ENCODE assay signal across 19 cellular contexts in the genomic region with DNA sequence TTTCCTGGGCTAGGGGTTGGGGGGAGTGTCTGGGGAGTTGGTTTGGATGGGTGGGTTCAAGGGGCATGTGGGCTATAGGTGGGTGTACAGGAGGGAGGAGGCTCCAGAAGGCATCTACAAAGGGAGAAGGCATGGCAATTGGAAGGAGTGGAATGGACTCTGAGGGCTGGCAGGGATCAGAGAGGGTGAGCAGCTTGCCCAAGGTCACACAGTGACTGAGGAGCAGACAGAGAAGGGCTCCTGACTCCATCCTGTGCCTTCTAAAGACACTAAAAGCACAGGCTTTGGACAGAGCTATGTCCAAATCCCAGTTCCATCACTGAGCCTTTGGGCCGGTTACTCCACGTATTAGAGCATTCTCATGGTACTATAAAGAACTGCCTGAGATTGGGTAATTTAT.
DNase-seq lines count a peak whose midpoint lies in the region; ATAC-seq, FAIRE-seq and TF ChIP-seq lines count a peak whose summit lies in the region.
"Had no signal": no experiment of that assay in that cellular context is flagged by ENCODE, and none has a peak within 500 bp of the region (broad histone marks: within the 10 kb centered on the region; RNA-seq: fewer than 3 reads in every experiment).

No MANE protein-coding gene starts in this region.

- BruUV-seq in HepG2 (replicated peaks; lab: Mats Ljungman, UMichigan): no TSS peak

- CTCF ChIA-PET in HepG2 (lab: Yijun Ruan, JAX; ENCODE audit: low intra/inter-chr PET ratio, low total read pairs): no interaction called here

- H3K4me3 ChIP-seq in HepG2 (replicated peaks in 1 of 3; ENCODE audit: insufficient read depth in 1 of 3, low read depth in 2 of 3, low read length in 3 of 3) (no peak overlapping the region), right lobe of liver (no peak overlapping the region)
- H3K4me3 ChIP-seq: HAP-1 had no signal

- ATAC-seq in HepG2 (no peak), right lobe of liver (no peak)

- no peak overlapping the region for H3K4me2 ChIP-seq in HepG2 (ENCODE audit: low read depth, low read length)

- no peak for TF ChIP-seq CTCF in HepG2 (CRISPR knock-in tag; IDR thresholded peaks at IDR 0.05)
- no peak for TF ChIP-seq CTCF in right lobe of liver (IDR thresholded peaks at IDR 0.05)

- POLR2A ChIA-PET in HepG2 (lab: Yijun Ruan, JAX): no interaction called here

- TF ChIP-seq POLR2A in HepG2 (IDR thresholded peaks at IDR 0.05; ENCODE audit: insufficient read depth in 1 of 2, low read depth in 2 of 2, low read length in 2 of 2) (no peak), right lobe of liver (IDR thresholded peaks at IDR 0.05) (no peak)

- no peaks in the 10 kb centered on the region for H3K79me2 ChIP-seq in HepG2 (ENCODE audit: insufficient read depth, low read length)

- DNase-seq in HepG2 (ENCODE audit: low spot score) (no peak), right lobe of liver (no peak), ecto neural progenitor cell (ENCODE audit: low spot score) (peak; percentile 29), mesenteric fat pad (ENCODE audit: low spot score) (peak; percentile 20), NCI-H524 treated with DMSO at 0.1 percent for 48 hours (lab: John Stamatoyannopoulos, UW) (no peak), 8988T (no peak), RKO (ENCODE audit: low spot score) (no peak)
- DNase-seq: C1 segment of cervical spinal cord; CD4-positive, alpha-beta T cell; DMS153; DMS79 treated with DMSO at 0.1 percent for 48 hours; EL; HFFc6 had no signal

- FAIRE-seq in HepG2 (lab: Jason Lieb, UNC): no peak
- FAIRE-seq: A204.1, G401.6, GM12891, GM19239, H1 had no signal

- no peak overlapping the region for H3K27ac ChIP-seq in HepG2 (ENCODE audit: extremely low read length, insufficient read depth, low read length)
- H3K27ac ChIP-seq in right lobe of liver: no peak overlapping the region

- no peak overlapping the region for H2AFZ ChIP-seq in HepG2 (ENCODE audit: low read length)

- no peak overlapping the region for H3K9ac ChIP-seq in HepG2 (ENCODE audit: insufficient read depth, low read depth, low read length)

- H3K4me1 ChIP-seq in HepG2 (ENCODE audit: insufficient read depth, low read length): no peaks in the 10 kb centered on the region
- H3K4me1 ChIP-seq in right lobe of liver: no peaks in the 10 kb centered on the region
- H3K4me1 ChIP-seq: HAP-1 had no signal

- H3K36me3 ChIP-seq in HepG2 (replicated peaks in 1 of 2; ENCODE audit: control insufficient read depth in 1 of 2, insufficient read depth in 2 of 2, low read length in 2 of 2) (no peaks in the 10 kb centered on the region), right lobe of liver (no peaks in the 10 kb centered on the region)
- H3K36me3 ChIP-seq: HAP-1 had no signal

- in situ Hi-C loops in HepG2 (cut with HindIII; ENCODE audit: extremely low pct_ligation_motif_present, low pct_unique_long_range_greater_than_20kb): loop anchor here (25.0 kb wide), 1 partner anchor 699 kb away; no protein-coding TSS in a partner anchor

- H3K9me3 ChIP-seq in HepG2 (ENCODE audit: low read length): no peaks in the 10 kb centered on the region
- no peaks in the 10 kb centered on the region for H3K9me3 ChIP-seq in right lobe of liver
- H3K9me3 ChIP-seq: HAP-1 had no signal

- no peak for TF ChIP-seq RAD21 in HepG2 (CRISPR knock-in tag; IDR thresholded peaks at IDR 0.05)

- TF ChIP-seq EP300 in HepG2 (IDR thresholded peaks at IDR 0.05; ENCODE audit: low read depth in 2 of 2, low read length in 2 of 2): no peak
- TF ChIP-seq EP300 in HepG2 (CRISPR knock-in tag; IDR thresholded peaks at IDR 0.05; ENCODE audit: borderline replicate concordance): no peak

- H3K27me3 ChIP-seq in HepG2 (ENCODE audit: control insufficient read depth in 1 of 2, insufficient read depth in 2 of 2, low read length in 2 of 2) (peaks cover 1 to 8% of the 10 kb centered on the region in 2 experiments; a peak in 2 of 5 replicates), right lobe of liver (no peaks in the 10 kb centered on the region)

- intact Hi-C loops in HepG2 (cut with micrococcal nuclease; ENCODE audit: unreplicated experiment) (no loop called here), right lobe of liver (cut with DNase I) (no loop called here)

- H4K20me1 ChIP-seq in HepG2 (ENCODE audit: insufficient read depth, low read length): no peaks in the 10 kb centered on the region

- WGBS in HepG2 (ENCODE audit: low lambda C conversion rate): 18% methylated on average over 2 of the region's 2 CpGs
- WGBS in right lobe of liver (ENCODE audit: insufficient coverage, low coverage, low lambda C conversion rate, missing lambda C conversion rate): 55% methylated on average over 2 of the region's 2 CpGs

TF ChIP-seq in HepG2, 621 proteins besides CTCF, POLR2A, EP300 and RAD21:
- TF ChIP-seq ZNF660 (CRISPR knock-in tag; IDR thresholded peaks at IDR 0.05; ENCODE audit: borderline replicate concordance, low read depth) (no peak), U2AF1 (optimal IDR thresholded peaks at IDR 0.05; ENCODE audit: low read depth, low read length) (no peak), DNMT3B (CRISPR knock-in tag; conservative IDR thresholded peaks at IDR 0.05) (no peak), ZNF768 (CRISPR knock-in tag; IDR thresholded peaks at IDR 0.05) (peak; percentile 86), SP140L (CRISPR knock-in tag; IDR thresholded peaks at IDR 0.05; ENCODE audit: borderline replicate concordance) (no peak), THAP11 (CRISPR knock-in tag; IDR thresholded peaks at IDR 0.05) (no peak)
- TF ChIP-seq, protein P1, sequence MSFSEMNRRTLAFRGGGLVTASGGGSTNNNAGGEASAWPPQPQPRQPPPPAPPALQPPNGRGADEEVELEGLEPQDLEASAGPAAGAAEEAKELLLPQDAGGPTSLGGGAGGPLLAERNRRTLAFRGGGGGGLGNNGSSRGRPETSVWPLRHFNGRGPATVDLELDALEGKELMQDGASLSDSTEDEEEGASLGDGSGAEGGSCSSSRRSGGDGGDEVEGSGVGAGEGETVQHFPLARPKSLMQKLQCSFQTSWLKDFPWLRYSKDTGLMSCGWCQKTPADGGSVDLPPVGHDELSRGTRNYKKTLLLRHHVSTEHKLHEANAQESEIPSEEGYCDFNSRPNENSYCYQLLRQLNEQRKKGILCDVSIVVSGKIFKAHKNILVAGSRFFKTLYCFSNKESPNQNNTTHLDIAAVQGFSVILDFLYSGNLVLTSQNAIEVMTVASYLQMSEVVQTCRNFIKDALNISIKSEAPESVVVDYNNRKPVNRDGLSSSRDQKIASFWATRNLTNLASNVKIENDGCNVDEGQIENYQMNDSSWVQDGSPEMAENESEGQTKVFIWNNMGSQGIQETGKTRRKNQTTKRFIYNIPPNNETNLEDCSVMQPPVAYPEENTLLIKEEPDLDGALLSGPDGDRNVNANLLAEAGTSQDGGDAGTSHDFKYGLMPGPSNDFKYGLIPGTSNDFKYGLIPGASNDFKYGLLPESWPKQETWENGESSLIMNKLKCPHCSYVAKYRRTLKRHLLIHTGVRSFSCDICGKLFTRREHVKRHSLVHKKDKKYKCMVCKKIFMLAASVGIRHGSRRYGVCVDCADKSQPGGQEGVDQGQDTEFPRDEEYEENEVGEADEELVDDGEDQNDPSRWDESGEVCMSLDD (CRISPR knock-in tag; IDR thresholded peaks at IDR 0.05; ENCODE audit: borderline replicate concordance): no peak

Comparison
In these comparisons a context has a peak if more than half of its experiments do, and no peak if none do; other contexts are left out.
1. DNase-seq: peak in ecto neural progenitor cell (single experiment) and mesenteric fat pad (single experiment); none in HepG2 (single experiment), right lobe of liver (0 of 3), NCI-H524 treated with DMSO at 0.1 percent for 48 hours (single experiment), 8988T (single experiment) and RKO (single experiment).